22 cellular contexts compared by ENCODE assay signal in the genomic region with DNA sequence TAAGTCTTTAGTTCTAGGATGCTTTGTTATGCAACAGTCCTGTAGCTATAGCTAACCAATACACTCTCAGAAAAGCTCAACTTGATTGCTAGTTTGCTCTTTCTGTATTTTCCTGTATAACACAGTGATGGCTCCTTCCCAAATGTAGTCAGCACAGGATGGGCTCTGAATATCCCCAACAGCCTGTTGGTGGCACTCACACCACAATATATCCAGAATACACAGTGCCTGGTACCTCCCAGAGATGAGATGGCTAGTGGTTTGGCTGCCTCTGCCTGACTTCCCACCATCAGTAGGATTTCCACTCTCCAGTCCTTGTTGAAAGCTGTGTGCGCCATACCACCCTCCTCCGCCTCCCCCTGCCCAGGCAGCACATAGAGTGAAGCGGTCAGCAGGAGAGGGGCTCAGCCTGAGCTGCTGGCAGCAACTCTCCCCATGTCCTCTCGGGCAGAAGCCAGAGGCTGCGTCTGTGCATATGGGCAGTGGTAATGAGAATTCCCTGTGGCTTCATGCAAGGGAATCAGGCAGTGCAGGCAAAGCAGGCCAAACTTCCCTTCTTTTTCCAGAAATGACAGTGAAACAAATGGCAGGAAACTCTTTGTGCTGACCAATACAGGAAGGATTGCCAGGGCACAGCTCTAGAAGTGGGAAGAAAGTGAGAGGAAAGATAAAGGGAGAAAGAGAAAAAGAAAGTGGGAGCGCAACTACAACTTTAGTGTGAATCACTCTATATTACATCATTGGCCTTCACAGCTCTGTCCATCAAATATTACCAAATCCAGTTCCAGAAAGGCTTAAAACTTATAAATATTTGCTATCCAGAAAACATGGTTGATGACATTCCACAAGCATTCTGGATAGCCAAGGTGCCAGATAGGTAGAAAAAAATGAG. TPM values are rescaled to one million over a fixed set of nuclear protein-coding genes. Genes with fewer than 3 reads are reported as not detected.
DNase-seq lines count a peak whose midpoint lies in the region; ATAC-seq and TF ChIP-seq lines count a peak whose summit lies in the region.
"Had no signal": no experiment of that assay in that cellular context is flagged by ENCODE, and none has a peak within 500 bp of the region (broad histone marks: within the 10 kb centered on the region; RNA-seq: fewer than 3 reads in every experiment).

No MANE protein-coding gene starts in this region.

- H3K9me3 ChIP-seq in spleen, result no peaks in the 10 kb centered on the region
- H3K9me3 ChIP-seq: BLaER1 treated with 17β-estradiol and CSF1 and Interleukin-3, amounts not matched to agents 10 nM and 100 nM had no signal

- no peaks in the 10 kb centered on the region for H3K9me3 Mint-ChIP-seq in WTC11
- H3K9me3 Mint-ChIP-seq: CD8-positive, alpha-beta T cell had no signal

- no peak for TF ChIP-seq POLR2A in spleen (IDR thresholded peaks at IDR 0.05)

- peak; percentile 21 for DNase-seq in Daoy (ENCODE audit: low read depth)
- DNase-seq in H7, result peak; percentile 39
- DNase-seq in WTC11 (ENCODE audit: low spot score), result no peak
- peak; percentile 44 for DNase-seq in iPS-NIHi11 (ENCODE audit: low spot score)
- DNase-seq in spleen, result no peak
- no peak for DNase-seq in NCI-H1417 treated with DMSO at 0.1 percent for 48 hours (lab: John Stamatoyannopoulos, UW)
- DNase-seq: Calu3; CD8-positive, alpha-beta T cell; DMS79 treated with DMSO at 0.1 percent for 48 hours; GM23248; KBM-7; NCI-H1417; NCI-H1930; NCI-H345; NCI-H524 treated with DMSO at 0.1 percent for 48 hours; NK-92 treated with Interleukin-12 subunit alpha and Interleukin-12 subunit beta, amount 100 ng/mL, for 24 hours; Right ventricle myocardium superior had no signal

- TF ChIP-seq CTCF in WTC11 (IDR thresholded peaks at IDR 0.05) (no peak), spleen (IDR thresholded peaks at IDR 0.05 in 8 of 11, conservative IDR thresholded peaks at IDR 0.05 in 3 of 11) (no peak)

- H3K27ac Mint-ChIP-seq in WTC11, result no peak overlapping the region
- H3K27ac Mint-ChIP-seq: CD8-positive, alpha-beta T cell had no signal

- H3K36me3 ChIP-seq in H7 (replicated peaks; ENCODE audit: control insufficient read depth, insufficient read depth, low read length), result no peaks in the 10 kb centered on the region
- H3K36me3 ChIP-seq in spleen, result no peaks in the 10 kb centered on the region
- H3K36me3 ChIP-seq: BLaER1 treated with 17β-estradiol and CSF1 and Interleukin-3, amounts not matched to agents 10 nM and 100 nM had no signal

- H3K4me1 ChIP-seq in spleen, result no peaks in the 10 kb centered on the region

- CTCF ChIA-PET in WTC11 (lab: Charles Lee), result interaction anchor here (1.5 to 1.8 kb wide), 2 partner anchors 61 to 177 kb away, joined by 5 to 7 read pairs; no protein-coding TSS in a partner anchor

- H3K4me3 ChIP-seq in H7 (ENCODE audit: insufficient read depth, low read depth, low read length), result no peak overlapping the region
- no peak overlapping the region for H3K4me3 ChIP-seq in spleen
- H3K4me3 ChIP-seq: BLaER1 treated with 17β-estradiol and CSF1 and Interleukin-3, amounts not matched to agents 10 nM and 100 nM; GM23248; SK-N-MC had no signal

- POLR2A ChIA-PET in WTC11 (lab: Charles Lee), result no interaction called here

- no peaks in the 10 kb centered on the region for H3K4me1 Mint-ChIP-seq in WTC11

- H3K27me3 ChIP-seq in H7 (ENCODE audit: control insufficient read depth, insufficient read depth, low read length), result no peaks in the 10 kb centered on the region; the same call in 1 of the 2 replicates
- H3K27me3 ChIP-seq in spleen (replicated peaks in 1 of 7), result peaks cover 0 to 19% (median 0%) of the 10 kb centered on the region in 7 donors
- H3K27me3 ChIP-seq: BLaER1 treated with 17β-estradiol and CSF1 and Interleukin-3, amounts not matched to agents 10 nM and 100 nM had no signal

- no peaks in the 10 kb centered on the region for H3K27me3 Mint-ChIP-seq in WTC11 (ENCODE audit: low read depth)

- ATAC-seq in WTC11 (peak; percentile 85), GM18517 (IDR thresholded peaks at IDR 0.05; ENCODE audit: unreplicated experiment) (no peak), HG03469 (IDR thresholded peaks at IDR 0.05; ENCODE audit: unreplicated experiment) (no peak)
- ATAC-seq: CD8-positive, alpha-beta T cell; HepG2 had no signal

- no peaks in the 10 kb centered on the region for H3K36me3 Mint-ChIP-seq in WTC11
- H3K36me3 Mint-ChIP-seq: CD8-positive, alpha-beta T cell had no signal

- intact Hi-C loops in spleen (cut with DNase I; ENCODE audit: low total_unique reads), result no loop called here

- no peak overlapping the region for H3K4me3 Mint-ChIP-seq in WTC11
- H3K4me3 Mint-ChIP-seq: CD8-positive, alpha-beta T cell had no signal

- 59 to 76% (median 70%) methylated on average over 6 of the region's 6 CpGs for WGBS in spleen, 5 donors

- H3K27ac ChIP-seq in spleen, result no peak overlapping the region
- H3K27ac ChIP-seq: BLaER1 treated with 17β-estradiol and CSF1 and Interleukin-3, amounts not matched to agents 10 nM and 100 nM; GM23248; SK-N-MC had no signal

TF ChIP-seq in WTC11, 78 proteins besides CTCF, POLR2A, EP300 and RAD21:
- TF ChIP-seq SMAD3 (CRISPR knock-in tag; IDR thresholded peaks at IDR 0.05; ENCODE audit: borderline replicate concordance), result no peak
- TF ChIP-seq, protein P1, sequence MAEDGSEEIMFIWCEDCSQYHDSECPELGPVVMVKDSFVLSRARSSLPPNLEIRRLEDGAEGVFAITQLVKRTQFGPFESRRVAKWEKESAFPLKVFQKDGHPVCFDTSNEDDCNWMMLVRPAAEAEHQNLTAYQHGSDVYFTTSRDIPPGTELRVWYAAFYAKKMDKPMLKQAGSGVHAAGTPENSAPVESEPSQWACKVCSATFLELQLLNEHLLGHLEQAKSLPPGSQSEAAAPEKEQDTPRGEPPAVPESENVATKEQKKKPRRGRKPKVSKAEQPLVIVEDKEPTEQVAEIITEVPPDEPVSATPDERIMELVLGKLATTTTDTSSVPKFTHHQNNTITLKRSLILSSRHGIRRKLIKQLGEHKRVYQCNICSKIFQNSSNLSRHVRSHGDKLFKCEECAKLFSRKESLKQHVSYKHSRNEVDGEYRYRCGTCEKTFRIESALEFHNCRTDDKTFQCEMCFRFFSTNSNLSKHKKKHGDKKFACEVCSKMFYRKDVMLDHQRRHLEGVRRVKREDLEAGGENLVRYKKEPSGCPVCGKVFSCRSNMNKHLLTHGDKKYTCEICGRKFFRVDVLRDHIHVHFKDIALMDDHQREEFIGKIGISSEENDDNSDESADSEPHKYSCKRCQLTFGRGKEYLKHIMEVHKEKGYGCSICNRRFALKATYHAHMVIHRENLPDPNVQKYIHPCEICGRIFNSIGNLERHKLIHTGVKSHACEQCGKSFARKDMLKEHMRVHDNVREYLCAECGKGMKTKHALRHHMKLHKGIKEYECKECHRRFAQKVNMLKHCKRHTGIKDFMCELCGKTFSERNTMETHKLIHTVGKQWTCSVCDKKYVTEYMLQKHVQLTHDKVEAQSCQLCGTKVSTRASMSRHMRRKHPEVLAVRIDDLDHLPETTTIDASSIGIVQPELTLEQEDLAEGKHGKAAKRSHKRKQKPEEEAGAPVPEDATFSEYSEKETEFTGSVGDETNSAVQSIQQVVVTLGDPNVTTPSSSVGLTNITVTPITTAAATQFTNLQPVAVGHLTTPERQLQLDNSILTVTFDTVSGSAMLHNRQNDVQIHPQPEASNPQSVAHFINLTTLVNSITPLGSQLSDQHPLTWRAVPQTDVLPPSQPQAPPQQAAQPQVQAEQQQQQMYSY (CRISPR knock-in tag; IDR thresholded peaks at IDR 0.05), result no peak

RNA-seq across cellular contexts. Expression of a gene that starts 49.7 kb away (rescaled TPM):
- not detected in 2 replicates for total RNA-seq in Daoy (2014; rRNA removed; shearing (Covaris generic))
- 0.59 and 1.5 TPM in 2 replicates for total RNA-seq in H7 (2014; rRNA removed; shearing (Covaris generic))
- not detected in 3 replicates for total RNA-seq in WTC11 (2021)
- not detected for total RNA-seq in spleen
- not detected for polyA plus RNA-seq in spleen
- total RNA-seq: Calu3; CD8-positive, alpha-beta T cell; GM23248; Right ventricle myocardium superior had no signal
- polyA plus RNA-seq: GM23248, HepG2 had no signal

Comparison
In these comparisons a context has a peak if more than half of its experiments do, and no peak if none do; other contexts are left out.
1. DNase-seq: peak in Daoy (single experiment), H7 (single experiment) and iPS-NIHi11 (single experiment); none in WTC11 (single experiment), spleen (single experiment) and NCI-H1417 treated with DMSO at 0.1 percent for 48 hours (single experiment).